In genomic region chr22:41664490-41664889, GRCh38 we compare ENCODE assay signal across 21 cellular contexts. TPM values are rescaled to one million over a fixed set of nuclear protein-coding genes. Genes with fewer than 3 reads are reported as not detected.
DNase-seq lines count a peak whose midpoint lies in the region; ATAC-seq lines count a peak whose summit lies in the region.
"Had no signal": no experiment of that assay in that cellular context is flagged by ENCODE, and none has a peak within 500 bp of the region (broad histone marks: within the 10 kb centered on the region; RNA-seq: fewer than 3 reads in every experiment).

No MANE protein-coding gene starts in this region.

- no peak overlapping the region for H3K4me3 Mint-ChIP-seq in activated T-cell treated with anti-CD3 and anti-CD28 coated beads, Interleukin-2, amount 50 U/mL, for 72 hours
- H3K4me3 Mint-ChIP-seq: T-helper 1 cell treated with Interleukin-12 subunit alpha and Interleukin-12 subunit beta and Interleukin-4 antibody, amounts not matched to agents 30 μg/mL and 1 μg/mL, for 36 hours had no signal

- H3K27ac ChIP-seq in ectodermal cell (ENCODE audit: insufficient read depth, low read depth, low read length, poor library complexity, severe bottlenecking): peak overlapping the region; percentile 26
- H3K27ac ChIP-seq: colonic mucosa, right atrium auricular region, thyroid gland had no signal

- H3K4me1 ChIP-seq in ectodermal cell (ENCODE audit: control insufficient read depth, insufficient read depth, low read length) (peaks cover 4% of the 10 kb centered on the region), HAP-1 (peaks cover 15% of the 10 kb centered on the region)
- H3K4me1 ChIP-seq: colonic mucosa had no signal

- peaks cover 16 to 24% of the 10 kb centered on the region in 2 donors for H3K36me3 Mint-ChIP-seq in activated T-cell treated with anti-CD3 and anti-CD28 coated beads, Interleukin-2, amount 50 U/mL, for 72 hours (ENCODE audit: insufficient read depth in 2 of 2)

- peak overlapping the region; percentile 75 for H3K27ac Mint-ChIP-seq in activated T-cell treated with anti-CD3 and anti-CD28 coated beads, Interleukin-2, amount 50 U/mL, for 72 hours

- H3K9me3 ChIP-seq in ectodermal cell (ENCODE audit: control insufficient read depth, low read length) (no peaks in the 10 kb centered on the region), HAP-1 (no peaks in the 10 kb centered on the region)
- H3K9me3 ChIP-seq: colonic mucosa, right atrium auricular region, thyroid gland had no signal

- DNase-seq in activated T-cell treated with anti-CD3 and anti-CD28 coated beads, Interleukin-2, amount 50 U/mL, for 72 hours: no peak
- DNase-seq in activated T-cell treated with anti-CD3 and anti-CD28 coated beads, Interleukin-2, amount 50 U/mL, for 1 hour: no peak
- DNase-seq in RPMI7951 (ENCODE audit: low read depth): peak; percentile 26
- DNase-seq in stimulated activated CD8-positive, alpha-beta memory T cell treated with anti-CD3 and anti-CD28 coated beads, Interleukin-4, amount 100 ng/mL, for 48 hours: peak; percentile 5
- DNase-seq in dedifferentiated amniotic fluid mesenchymal stem cell (ENCODE audit: extremely low spot score): no peak
- DNase-seq in HAP-1 (ENCODE audit: low spot score in 2 of 2): no peak
- DNase-seq: ACHN; activated gamma-delta T cell; CD4-positive, CD25-positive, alpha-beta regulatory T cell; colonic mucosa; DMS53; GOT3; NCI-H2029; NCI-H524 treated with DMSO at 0.1 percent for 48 hours; SHP77 treated with DMSO at 0.1 percent for 48 hours; stimulated activated naive CD4-positive, alpha-beta T cell; thyroid gland had no signal

- in situ Hi-C loops in HAP-1 (cut with MboI; ENCODE audit: low sequenced_read_pairs): no loop called here

- H3K4me3 ChIP-seq in ectodermal cell (ENCODE audit: insufficient read depth, low read depth, low read length) (no peak overlapping the region), HAP-1 (no peak overlapping the region)
- H3K4me3 ChIP-seq: colonic mucosa, right atrium auricular region, thyroid gland had no signal

- peaks cover 14% of the 10 kb centered on the region for H3K4me1 Mint-ChIP-seq in activated T-cell treated with anti-CD3 and anti-CD28 coated beads, Interleukin-2, amount 50 U/mL, for 72 hours (ENCODE audit: low read depth)

- H3K9me3 Mint-ChIP-seq in activated T-cell treated with anti-CD3 and anti-CD28 coated beads, Interleukin-2, amount 50 U/mL, for 72 hours: no peaks in the 10 kb centered on the region
- H3K9me3 Mint-ChIP-seq: CD4-positive, CD25-positive, alpha-beta regulatory T cell; T-helper 1 cell treated with Interleukin-12 subunit alpha and Interleukin-12 subunit beta and Interleukin-4 antibody, amounts not matched to agents 30 μg/mL and 1 μg/mL, for 36 hours had no signal

- H3K27me3 ChIP-seq in ectodermal cell (ENCODE audit: control insufficient read depth, insufficient read depth, low read length, poor library complexity, severe bottlenecking) (no peaks in the 10 kb centered on the region), HAP-1 (ENCODE audit: low read depth) (no peaks in the 10 kb centered on the region)
- H3K27me3 ChIP-seq: colonic mucosa, right atrium auricular region, thyroid gland had no signal

- ATAC-seq in activated T-cell treated with anti-CD3 and anti-CD28 coated beads, Interleukin-2, amount 50 U/mL, for 72 hours (replicated peaks in 1 of 2): no peak
- ATAC-seq in HG03108 (IDR thresholded peaks at IDR 0.05; ENCODE audit: unreplicated experiment): no peak

- H3K36me3 ChIP-seq in ectodermal cell (ENCODE audit: control insufficient read depth, insufficient read depth, low read length) (peaks cover 47% of the 10 kb centered on the region), HAP-1 (replicated peaks) (peaks cover 60% of the 10 kb centered on the region)

- no peaks in the 10 kb centered on the region for H3K27me3 Mint-ChIP-seq in activated T-cell treated with anti-CD3 and anti-CD28 coated beads, Interleukin-2, amount 50 U/mL, for 72 hours (ENCODE audit: low read depth)
- H3K27me3 Mint-ChIP-seq: CD4-positive, CD25-positive, alpha-beta regulatory T cell had no signal

RNA-seq across cellular contexts. Expression of gene SNU13, which starts 24.2 kb away (rescaled TPM):
- total RNA-seq in activated T-cell treated with anti-CD3 and anti-CD28 coated beads, Interleukin-2, amount 50 U/mL, for 72 hours: 100 to 1,000 TPM; 187 to 210 TPM
- total RNA-seq in RPMI7951 (2014; rRNA removed; shearing (Covaris generic)): 153 and 175 TPM in 2 replicates
- 147 TPM for polyA plus RNA-seq in ectodermal cell (2013, experiment 1 of 4)
- 151 TPM for polyA plus RNA-seq in ectodermal cell (2013, experiment 2 of 4)
- 112 TPM for polyA plus RNA-seq in ectodermal cell (2013, experiment 3 of 4)
- 130 TPM for polyA plus RNA-seq in ectodermal cell (2013, experiment 4 of 4)

RNA-seq across cellular contexts. Expression of gene MEI1, which starts 34.8 kb away (rescaled TPM):
- total RNA-seq in activated T-cell treated with anti-CD3 and anti-CD28 coated beads, Interleukin-2, amount 50 U/mL, for 72 hours: 10 to 100 TPM; 72.3 to 73.0 TPM
- total RNA-seq in RPMI7951 (2014; rRNA removed; shearing (Covaris generic)): not detected in 2 replicates
- 0.83 TPM for polyA plus RNA-seq in ectodermal cell (2013, experiment 1 of 4)
- 1.1 TPM for polyA plus RNA-seq in ectodermal cell (2013, experiment 2 of 4)
- 0.59 TPM for polyA plus RNA-seq in ectodermal cell (2013, experiment 3 of 4)
- 0.61 TPM for polyA plus RNA-seq in ectodermal cell (2013, experiment 4 of 4)

RNA-seq across cellular contexts. Expression of gene XRCC6, which starts 43.4 kb away (rescaled TPM):
- total RNA-seq in activated T-cell treated with anti-CD3 and anti-CD28 coated beads, Interleukin-2, amount 50 U/mL, for 72 hours: 100 to 1,000 TPM; 271 to 315 TPM
- 369 and 407 TPM in 2 replicates for total RNA-seq in RPMI7951 (2014; rRNA removed; shearing (Covaris generic))
- polyA plus RNA-seq in ectodermal cell (2013, experiment 1 of 4): 516 TPM
- 470 TPM for polyA plus RNA-seq in ectodermal cell (2013, experiment 2 of 4)
- 435 TPM for polyA plus RNA-seq in ectodermal cell (2013, experiment 3 of 4)
- 447 TPM for polyA plus RNA-seq in ectodermal cell (2013, experiment 4 of 4)

RNA-seq across cellular contexts. Expression of gene DESI1, which starts 43.6 kb away (rescaled TPM):
- 10 to 100 TPM; 52.6 to 65.7 TPM for total RNA-seq in activated T-cell treated with anti-CD3 and anti-CD28 coated beads, Interleukin-2, amount 50 U/mL, for 72 hours
- 14.1 and 24.3 TPM in 2 replicates for total RNA-seq in RPMI7951 (2014; rRNA removed; shearing (Covaris generic))
- 34.0 TPM for polyA plus RNA-seq in ectodermal cell (2013, experiment 1 of 4)
- 32.7 TPM for polyA plus RNA-seq in ectodermal cell (2013, experiment 2 of 4)
- 24.5 TPM for polyA plus RNA-seq in ectodermal cell (2013, experiment 3 of 4)
- 26.0 TPM for polyA plus RNA-seq in ectodermal cell (2013, experiment 4 of 4)

Comparison
In these comparisons a context has a peak if more than half of its experiments do, and no peak if none do; other contexts are left out.
1. DNase-seq: peak in RPMI7951 (single experiment) and stimulated activated CD8-positive, alpha-beta memory T cell treated with anti-CD3 and anti-CD28 coated beads, Interleukin-4, amount 100 ng/mL, for 48 hours (single experiment); none in activated T-cell treated with anti-CD3 and anti-CD28 coated beads, Interleukin-2, amount 50 U/mL, for 72 hours (0 of 2), activated T-cell treated with anti-CD3 and anti-CD28 coated beads, Interleukin-2, amount 50 U/mL, for 1 hour (single experiment), dedifferentiated amniotic fluid mesenchymal stem cell (single experiment) and HAP-1 (0 of 2).
2. RNA of gene MEI1, which starts 34.8 kb away (total RNA-seq): 72.3 to 73.0 TPM in activated T-cell treated with anti-CD3 and anti-CD28 coated beads, Interleukin-2, amount 50 U/mL, for 72 hours; not detected in RPMI7951; every median in the first group is over 10 times any median in the second.